ENCODE assay signal across 1 cellular context in the genomic region with DNA sequence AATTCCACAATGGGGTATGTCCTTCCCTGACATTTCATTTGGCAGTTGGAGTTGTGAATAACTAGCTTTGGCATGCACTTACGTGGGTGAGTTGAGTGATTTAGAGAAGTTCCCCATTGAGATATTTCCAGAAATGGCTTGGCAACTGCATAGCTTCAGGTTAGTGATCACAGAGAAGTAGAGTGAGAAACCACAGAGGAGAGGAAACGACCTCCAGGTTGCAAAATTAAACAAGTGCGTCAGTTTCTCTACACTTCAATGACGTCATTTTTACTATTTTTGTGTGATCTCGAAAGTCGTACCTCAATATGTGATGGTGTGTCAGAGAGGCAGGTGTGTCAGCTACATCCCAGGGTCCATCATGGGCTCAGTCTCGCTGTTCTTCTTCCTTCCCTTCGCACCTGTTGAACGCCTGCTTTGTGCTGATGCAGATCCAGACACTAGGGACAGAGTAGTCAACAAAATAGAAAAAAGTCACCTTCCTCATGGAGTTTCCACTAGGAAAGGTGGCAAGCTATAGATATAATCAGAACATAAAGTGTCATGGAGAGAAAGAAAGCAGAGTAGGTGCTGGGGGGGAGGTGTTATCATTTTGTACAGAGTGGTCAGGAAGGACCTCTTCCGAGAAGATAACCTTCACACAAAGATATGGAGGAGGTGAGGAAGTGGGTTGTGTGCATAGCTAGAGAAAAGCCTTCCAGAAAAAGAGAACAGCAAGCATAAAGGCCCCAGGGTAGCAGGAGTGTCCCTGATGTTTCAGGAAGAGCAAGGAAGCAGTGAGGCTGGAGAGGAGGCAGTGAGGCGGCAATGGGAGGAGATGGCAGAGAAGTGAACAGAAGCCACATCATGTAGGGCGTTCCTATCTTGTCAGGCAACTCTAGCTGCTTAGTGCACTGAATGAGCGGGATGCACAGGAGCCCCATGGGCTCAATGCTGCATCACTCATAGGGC.
A peak's percentile ranks its signal among the peaks of the same experiment; 100 is the strongest.
TF ChIP-seq lines count a peak whose summit lies in the region.

No MANE protein-coding gene starts in this region.

TF ChIP-seq in GM12878, 131 proteins besides CTCF, POLR2A, EP300 and RAD21 (continued from another document and continues in another):
- TF ChIP-seq, protein P1, sequence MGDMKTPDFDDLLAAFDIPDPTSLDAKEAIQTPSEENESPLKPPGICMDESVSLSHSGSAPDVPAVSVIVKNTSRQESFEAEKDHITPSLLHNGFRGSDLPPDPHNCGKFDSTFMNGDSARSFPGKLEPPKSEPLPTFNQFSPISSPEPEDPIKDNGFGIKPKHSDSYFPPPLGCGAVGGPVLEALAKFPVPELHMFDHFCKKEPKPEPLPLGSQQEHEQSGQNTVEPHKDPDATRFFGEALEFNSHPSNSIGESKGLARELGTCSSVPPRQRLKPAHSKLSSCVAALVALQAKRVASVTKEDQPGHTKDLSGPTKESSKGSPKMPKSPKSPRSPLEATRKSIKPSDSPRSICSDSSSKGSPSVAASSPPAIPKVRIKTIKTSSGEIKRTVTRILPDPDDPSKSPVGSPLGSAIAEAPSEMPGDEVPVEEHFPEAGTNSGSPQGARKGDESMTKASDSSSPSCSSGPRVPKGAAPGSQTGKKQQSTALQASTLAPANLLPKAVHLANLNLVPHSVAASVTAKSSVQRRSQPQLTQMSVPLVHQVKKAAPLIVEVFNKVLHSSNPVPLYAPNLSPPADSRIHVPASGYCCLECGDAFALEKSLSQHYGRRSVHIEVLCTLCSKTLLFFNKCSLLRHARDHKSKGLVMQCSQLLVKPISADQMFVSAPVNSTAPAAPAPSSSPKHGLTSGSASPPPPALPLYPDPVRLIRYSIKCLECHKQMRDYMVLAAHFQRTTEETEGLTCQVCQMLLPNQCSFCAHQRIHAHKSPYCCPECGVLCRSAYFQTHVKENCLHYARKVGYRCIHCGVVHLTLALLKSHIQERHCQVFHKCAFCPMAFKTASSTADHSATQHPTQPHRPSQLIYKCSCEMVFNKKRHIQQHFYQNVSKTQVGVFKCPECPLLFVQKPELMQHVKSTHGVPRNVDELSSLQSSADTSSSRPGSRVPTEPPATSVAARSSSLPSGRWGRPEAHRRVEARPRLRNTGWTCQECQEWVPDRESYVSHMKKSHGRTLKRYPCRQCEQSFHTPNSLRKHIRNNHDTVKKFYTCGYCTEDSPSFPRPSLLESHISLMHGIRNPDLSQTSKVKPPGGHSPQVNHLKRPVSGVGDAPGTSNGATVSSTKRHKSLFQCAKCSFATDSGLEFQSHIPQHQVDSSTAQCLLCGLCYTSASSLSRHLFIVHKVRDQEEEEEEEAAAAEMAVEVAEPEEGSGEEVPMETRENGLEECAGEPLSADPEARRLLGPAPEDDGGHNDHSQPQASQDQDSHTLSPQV (IDR thresholded peaks at IDR 0.05) = no peak
- no peak for TF ChIP-seq ZSCAN29 (IDR thresholded peaks at IDR 0.05)
- TF ChIP-seq ZBED1 (IDR thresholded peaks at IDR 0.05; ENCODE audit: borderline replicate concordance) = peak; percentile 45; the same call in 1 of the 2 replicates
- no peak for TF ChIP-seq SMAD5 (IDR thresholded peaks at IDR 0.05; ENCODE audit: low read depth)
- TF ChIP-seq, protein P2, sequence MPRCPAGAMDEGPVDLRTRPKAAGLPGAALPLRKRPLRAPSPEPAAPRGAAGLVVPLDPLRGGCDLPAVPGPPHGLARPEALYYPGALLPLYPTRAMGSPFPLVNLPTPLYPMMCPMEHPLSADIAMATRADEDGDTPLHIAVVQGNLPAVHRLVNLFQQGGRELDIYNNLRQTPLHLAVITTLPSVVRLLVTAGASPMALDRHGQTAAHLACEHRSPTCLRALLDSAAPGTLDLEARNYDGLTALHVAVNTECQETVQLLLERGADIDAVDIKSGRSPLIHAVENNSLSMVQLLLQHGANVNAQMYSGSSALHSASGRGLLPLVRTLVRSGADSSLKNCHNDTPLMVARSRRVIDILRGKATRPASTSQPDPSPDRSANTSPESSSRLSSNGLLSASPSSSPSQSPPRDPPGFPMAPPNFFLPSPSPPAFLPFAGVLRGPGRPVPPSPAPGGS (IDR thresholded peaks at IDR 0.05; ENCODE audit: borderline replicate concordance, insufficient read depth, low read depth, low read length, poor library complexity, severe bottlenecking) = peak; percentile 20
- TF ChIP-seq RUNX3 (IDR thresholded peaks at IDR 0.05; ENCODE audit: low read length) = peak; percentile 96
- TF ChIP-seq ZNF384 (IDR thresholded peaks at IDR 0.05; ENCODE audit: borderline replicate concordance, low read depth, low read length) = 0 out of 2 replicates have a peak, but pooled peaks have one; percentile 16
- no peak for TF ChIP-seq TBL1XR1 (IDR thresholded peaks at IDR 0.05; ENCODE audit: low read depth, low read length)
- no peak for TF ChIP-seq HDAC6 (IDR thresholded peaks at IDR 0.05; ENCODE audit: unreplicated experiment)
- no peak for TF ChIP-seq ZZZ3 (IDR thresholded peaks at IDR 0.05; ENCODE audit: control insufficient read depth, insufficient read length, low read depth)
- peak; percentile 89 for TF ChIP-seq MEF2A (IDR thresholded peaks at IDR 0.05; ENCODE audit: insufficient read depth, low read depth, low read length)
- peak; percentile 77 for TF ChIP-seq GATAD2B (conservative IDR thresholded peaks at IDR 0.05; ENCODE audit: low read depth)
- TF ChIP-seq, protein P3, sequence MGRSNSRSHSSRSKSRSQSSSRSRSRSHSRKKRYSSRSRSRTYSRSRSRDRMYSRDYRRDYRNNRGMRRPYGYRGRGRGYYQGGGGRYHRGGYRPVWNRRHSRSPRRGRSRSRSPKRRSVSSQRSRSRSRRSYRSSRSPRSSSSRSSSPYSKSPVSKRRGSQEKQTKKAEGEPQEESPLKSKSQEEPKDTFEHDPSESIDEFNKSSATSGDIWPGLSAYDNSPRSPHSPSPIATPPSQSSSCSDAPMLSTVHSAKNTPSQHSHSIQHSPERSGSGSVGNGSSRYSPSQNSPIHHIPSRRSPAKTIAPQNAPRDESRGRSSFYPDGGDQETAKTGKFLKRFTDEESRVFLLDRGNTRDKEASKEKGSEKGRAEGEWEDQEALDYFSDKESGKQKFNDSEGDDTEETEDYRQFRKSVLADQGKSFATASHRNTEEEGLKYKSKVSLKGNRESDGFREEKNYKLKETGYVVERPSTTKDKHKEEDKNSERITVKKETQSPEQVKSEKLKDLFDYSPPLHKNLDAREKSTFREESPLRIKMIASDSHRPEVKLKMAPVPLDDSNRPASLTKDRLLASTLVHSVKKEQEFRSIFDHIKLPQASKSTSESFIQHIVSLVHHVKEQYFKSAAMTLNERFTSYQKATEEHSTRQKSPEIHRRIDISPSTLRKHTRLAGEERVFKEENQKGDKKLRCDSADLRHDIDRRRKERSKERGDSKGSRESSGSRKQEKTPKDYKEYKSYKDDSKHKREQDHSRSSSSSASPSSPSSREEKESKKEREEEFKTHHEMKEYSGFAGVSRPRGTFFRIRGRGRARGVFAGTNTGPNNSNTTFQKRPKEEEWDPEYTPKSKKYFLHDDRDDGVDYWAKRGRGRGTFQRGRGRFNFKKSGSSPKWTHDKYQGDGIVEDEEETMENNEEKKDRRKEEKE (IDR thresholded peaks at IDR 0.05) = no peak
- TF ChIP-seq, protein P4, sequence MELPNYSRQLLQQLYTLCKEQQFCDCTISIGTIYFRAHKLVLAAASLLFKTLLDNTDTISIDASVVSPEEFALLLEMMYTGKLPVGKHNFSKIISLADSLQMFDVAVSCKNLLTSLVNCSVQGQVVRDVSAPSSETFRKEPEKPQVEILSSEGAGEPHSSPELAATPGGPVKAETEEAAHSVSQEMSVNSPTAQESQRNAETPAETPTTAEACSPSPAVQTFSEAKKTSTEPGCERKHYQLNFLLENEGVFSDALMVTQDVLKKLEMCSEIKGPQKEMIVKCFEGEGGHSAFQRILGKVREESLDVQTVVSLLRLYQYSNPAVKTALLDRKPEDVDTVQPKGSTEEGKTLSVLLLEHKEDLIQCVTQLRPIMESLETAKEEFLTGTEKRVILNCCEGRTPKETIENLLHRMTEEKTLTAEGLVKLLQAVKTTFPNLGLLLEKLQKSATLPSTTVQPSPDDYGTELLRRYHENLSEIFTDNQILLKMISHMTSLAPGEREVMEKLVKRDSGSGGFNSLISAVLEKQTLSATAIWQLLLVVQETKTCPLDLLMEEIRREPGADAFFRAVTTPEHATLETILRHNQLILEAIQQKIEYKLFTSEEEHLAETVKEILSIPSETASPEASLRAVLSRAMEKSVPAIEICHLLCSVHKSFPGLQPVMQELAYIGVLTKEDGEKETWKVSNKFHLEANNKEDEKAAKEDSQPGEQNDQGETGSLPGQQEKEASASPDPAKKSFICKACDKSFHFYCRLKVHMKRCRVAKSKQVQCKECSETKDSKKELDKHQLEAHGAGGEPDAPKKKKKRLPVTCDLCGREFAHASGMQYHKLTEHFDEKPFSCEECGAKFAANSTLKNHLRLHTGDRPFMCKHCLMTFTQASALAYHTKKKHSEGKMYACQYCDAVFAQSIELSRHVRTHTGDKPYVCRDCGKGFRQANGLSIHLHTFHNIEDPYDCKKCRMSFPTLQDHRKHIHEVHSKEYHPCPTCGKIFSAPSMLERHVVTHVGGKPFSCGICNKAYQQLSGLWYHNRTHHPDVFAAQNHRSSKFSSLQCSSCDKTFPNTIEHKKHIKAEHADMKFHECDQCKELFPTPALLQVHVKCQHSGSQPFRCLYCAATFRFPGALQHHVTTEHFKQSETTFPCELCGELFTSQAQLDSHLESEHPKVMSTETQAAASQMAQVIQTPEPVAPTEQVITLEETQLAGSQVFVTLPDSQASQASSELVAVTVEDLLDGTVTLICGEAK (IDR thresholded peaks at IDR 0.05; ENCODE audit: borderline replicate concordance) = no peak
- TF ChIP-seq, protein P5, sequence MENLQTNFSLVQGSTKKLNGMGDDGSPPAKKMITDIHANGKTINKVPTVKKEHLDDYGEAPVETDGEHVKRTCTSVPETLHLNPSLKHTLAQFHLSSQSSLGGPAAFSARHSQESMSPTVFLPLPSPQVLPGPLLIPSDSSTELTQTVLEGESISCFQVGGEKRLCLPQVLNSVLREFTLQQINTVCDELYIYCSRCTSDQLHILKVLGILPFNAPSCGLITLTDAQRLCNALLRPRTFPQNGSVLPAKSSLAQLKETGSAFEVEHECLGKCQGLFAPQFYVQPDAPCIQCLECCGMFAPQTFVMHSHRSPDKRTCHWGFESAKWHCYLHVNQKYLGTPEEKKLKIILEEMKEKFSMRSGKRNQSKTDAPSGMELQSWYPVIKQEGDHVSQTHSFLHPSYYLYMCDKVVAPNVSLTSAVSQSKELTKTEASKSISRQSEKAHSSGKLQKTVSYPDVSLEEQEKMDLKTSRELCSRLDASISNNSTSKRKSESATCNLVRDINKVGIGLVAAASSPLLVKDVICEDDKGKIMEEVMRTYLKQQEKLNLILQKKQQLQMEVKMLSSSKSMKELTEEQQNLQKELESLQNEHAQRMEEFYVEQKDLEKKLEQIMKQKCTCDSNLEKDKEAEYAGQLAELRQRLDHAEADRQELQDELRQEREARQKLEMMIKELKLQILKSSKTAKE (IDR thresholded peaks at IDR 0.05; ENCODE audit: low read depth, poor library complexity, severe bottlenecking) = peak; percentile 85
- no peak for TF ChIP-seq STAT1 (conservative IDR thresholded peaks at IDR 0.05)
- TF ChIP-seq ESRRA (IDR thresholded peaks at IDR 0.05; ENCODE audit: low read length) = peak; percentile 69; the same call in 1 of the 2 replicates
- TF ChIP-seq RAD51 (IDR thresholded peaks at IDR 0.05) = peak; percentile 33; the same call in 1 of the 2 replicates
- TF ChIP-seq MYB (IDR thresholded peaks at IDR 0.05; ENCODE audit: borderline replicate concordance, low read depth, low read length) = peak; percentile 68; the same call in 1 of the 2 replicates
- TF ChIP-seq MTA2 (IDR thresholded peaks at IDR 0.05; ENCODE audit: low read depth) = peak; percentile 98
- TF ChIP-seq, protein P6, sequence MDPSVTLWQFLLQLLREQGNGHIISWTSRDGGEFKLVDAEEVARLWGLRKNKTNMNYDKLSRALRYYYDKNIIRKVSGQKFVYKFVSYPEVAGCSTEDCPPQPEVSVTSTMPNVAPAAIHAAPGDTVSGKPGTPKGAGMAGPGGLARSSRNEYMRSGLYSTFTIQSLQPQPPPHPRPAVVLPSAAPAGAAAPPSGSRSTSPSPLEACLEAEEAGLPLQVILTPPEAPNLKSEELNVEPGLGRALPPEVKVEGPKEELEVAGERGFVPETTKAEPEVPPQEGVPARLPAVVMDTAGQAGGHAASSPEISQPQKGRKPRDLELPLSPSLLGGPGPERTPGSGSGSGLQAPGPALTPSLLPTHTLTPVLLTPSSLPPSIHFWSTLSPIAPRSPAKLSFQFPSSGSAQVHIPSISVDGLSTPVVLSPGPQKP (IDR thresholded peaks at IDR 0.05; ENCODE audit: low read depth, low read length) = no peak
- peak; percentile 25; the same call in 1 of the 2 replicates for TF ChIP-seq SREBF1 (IDR thresholded peaks at IDR 0.05; ENCODE audit: low read length)
- peak; percentile 94 for TF ChIP-seq MEF2B (IDR thresholded peaks at IDR 0.05; ENCODE audit: partially characterized antibody, poor library complexity, severe bottlenecking)
- peak; percentile 79; the same call in 1 of the 2 replicates for TF ChIP-seq ZNF217 (IDR thresholded peaks at IDR 0.05)
- peak; percentile 49; the same call in 1 of the 2 replicates for TF ChIP-seq GABPA (IDR thresholded peaks at IDR 0.05; ENCODE audit: low read depth)
- TF ChIP-seq BCL11A (IDR thresholded peaks at IDR 0.05; ENCODE audit: low read depth, low read length) = peak; percentile 87
- TF ChIP-seq, protein P7, sequence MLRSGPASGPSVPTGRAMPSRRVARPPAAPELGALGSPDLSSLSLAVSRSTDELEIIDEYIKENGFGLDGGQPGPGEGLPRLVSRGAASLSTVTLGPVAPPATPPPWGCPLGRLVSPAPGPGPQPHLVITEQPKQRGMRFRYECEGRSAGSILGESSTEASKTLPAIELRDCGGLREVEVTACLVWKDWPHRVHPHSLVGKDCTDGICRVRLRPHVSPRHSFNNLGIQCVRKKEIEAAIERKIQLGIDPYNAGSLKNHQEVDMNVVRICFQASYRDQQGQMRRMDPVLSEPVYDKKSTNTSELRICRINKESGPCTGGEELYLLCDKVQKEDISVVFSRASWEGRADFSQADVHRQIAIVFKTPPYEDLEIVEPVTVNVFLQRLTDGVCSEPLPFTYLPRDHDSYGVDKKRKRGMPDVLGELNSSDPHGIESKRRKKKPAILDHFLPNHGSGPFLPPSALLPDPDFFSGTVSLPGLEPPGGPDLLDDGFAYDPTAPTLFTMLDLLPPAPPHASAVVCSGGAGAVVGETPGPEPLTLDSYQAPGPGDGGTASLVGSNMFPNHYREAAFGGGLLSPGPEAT (IDR thresholded peaks at IDR 0.05; ENCODE audit: low read depth) = peak; percentile 93
- peak; percentile 100 for TF ChIP-seq ATF7 (IDR thresholded peaks at IDR 0.05; ENCODE audit: low read depth)
- no peak for TF ChIP-seq ZNF24 (IDR thresholded peaks at IDR 0.05)
- TF ChIP-seq ASH2L (IDR thresholded peaks at IDR 0.05; ENCODE audit: borderline replicate concordance, low read depth) = no peak
- peak; percentile 70; the same call in 1 of the 2 replicates for TF ChIP-seq PAX5 (IDR thresholded peaks at IDR 0.05; ENCODE audit: borderline replicate concordance, low read depth, low read length)
- TF ChIP-seq SPI1 (IDR thresholded peaks at IDR 0.05; ENCODE audit: borderline replicate concordance, insufficient read depth, low read depth, low read length) = peak; percentile 44; the same call in 1 of the 2 replicates
- peak; percentile 53; the same call in 1 of the 2 replicates for TF ChIP-seq CHD2 (IDR thresholded peaks at IDR 0.05; ENCODE audit: borderline replicate concordance, low read depth, low read length)
- peak; percentile 98 for TF ChIP-seq NBN (IDR thresholded peaks at IDR 0.05)
- TF ChIP-seq SMARCA5 (IDR thresholded peaks at IDR 0.05) = peak; percentile 15; the same call in 1 of the 2 replicates
- peak; percentile 42 for TF ChIP-seq RELA (IDR thresholded peaks at IDR 0.05; ENCODE audit: borderline replicate concordance, partially characterized antibody)
- peak; percentile 69; the same call in 1 of the 2 replicates for TF ChIP-seq TCF12 (IDR thresholded peaks at IDR 0.05; ENCODE audit: low read depth, low read length)
- peak; percentile 40 for TF ChIP-seq SP1 (IDR thresholded peaks at IDR 0.05; ENCODE audit: low read depth, low read length)
- TF ChIP-seq JUNB (IDR thresholded peaks at IDR 0.05) = peak; percentile 95
- TF ChIP-seq CHD4 (IDR thresholded peaks at IDR 0.05) = no peak
